In the genomic region with DNA sequence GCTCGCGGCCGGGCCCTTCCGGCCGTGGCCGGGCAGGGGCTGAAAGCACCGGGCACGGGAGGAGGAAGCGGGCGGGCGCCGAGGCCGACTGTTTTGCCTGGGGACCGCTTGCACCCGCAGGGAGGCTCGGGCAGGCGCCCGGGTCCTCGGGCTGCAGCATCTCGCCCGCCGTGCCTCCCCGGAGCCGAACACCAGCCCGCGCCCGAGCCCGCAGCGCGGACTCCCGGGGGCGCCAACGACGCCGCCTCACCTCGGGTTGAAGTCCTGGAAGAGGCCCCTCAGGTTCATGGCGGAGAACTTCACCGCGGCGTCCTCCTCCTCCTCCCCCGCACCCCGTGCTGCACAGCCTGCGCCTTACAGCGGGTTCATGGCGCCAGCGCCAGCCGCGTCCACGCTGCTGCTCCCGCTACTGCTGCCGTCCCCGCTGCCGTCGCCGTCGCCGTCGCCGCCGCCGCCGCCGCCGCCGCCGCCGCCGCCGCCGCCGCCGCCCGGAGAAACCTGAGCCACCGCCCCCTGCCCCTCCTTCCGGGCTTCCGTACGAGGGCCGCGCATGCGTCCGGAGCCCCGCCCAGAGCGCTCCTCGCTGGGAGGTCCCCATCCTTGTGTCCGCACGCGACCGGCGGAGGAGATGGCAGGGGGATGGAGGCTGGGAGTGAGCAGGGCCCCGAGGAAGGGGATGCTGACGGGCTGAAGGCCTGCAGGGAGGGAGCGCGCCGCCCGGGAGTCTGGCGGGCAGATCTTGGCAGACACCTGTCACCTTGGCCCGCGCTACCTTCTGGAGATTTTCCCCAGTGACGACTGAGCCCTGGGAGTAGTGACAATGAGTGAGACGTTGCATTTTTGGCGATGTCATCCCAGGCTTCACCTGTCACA, we compare ENCODE assay signal across 1 cellular context.
A peak's percentile ranks its signal among the peaks of the same experiment; 100 is the strongest.
TF ChIP-seq lines count a peak whose summit lies in the region.

Gene TMEM185A (minus strand): TSS at position 500 of the 873 bp plus-strand sequence. CDS start 212 bp downstream, at position 288.

TF ChIP-seq in neural cell, 6 proteins besides CTCF, POLR2A, EP300 and RAD21 (continued from another document):
- TF ChIP-seq SMC3 (conservative IDR thresholded peaks at IDR 0.05; ENCODE audit: poor library complexity): peak; percentile 19
- TF ChIP-seq TAF1 (IDR thresholded peaks at IDR 0.05; ENCODE audit: low read depth): peak; percentile 47
- no peak for TF ChIP-seq REST (IDR thresholded peaks at IDR 0.05; ENCODE audit: borderline replicate concordance)
- TF ChIP-seq EZH2 (IDR thresholded peaks at IDR 0.05; ENCODE audit: borderline replicate concordance, insufficient read depth, low read length, poor library complexity, severe bottlenecking): no peak
